Comparison of ENCODE assay signal across 32 cellular contexts in genomic region chr1:75587692-75588091, GRCh38. TPM values are rescaled to one million over a fixed set of nuclear protein-coding genes. Genes with fewer than 3 reads are reported as not detected.
"Had no signal": no experiment of that assay in that cellular context is flagged by ENCODE, and none has a peak within 500 bp of the region (broad histone marks: within the 10 kb centered on the region; RNA-seq: fewer than 3 reads in every experiment).

No MANE protein-coding gene starts in this region.

- DNase-seq: activated B cell treated with CpG ODN at 0.5 μM for 24 hours; activated CD4-positive, alpha-beta T cell treated with anti-CD3 and anti-CD28 coated beads, Interleukin-2, amount 50 U/mL, for 1 hour; activated CD8-positive, alpha-beta memory T cell treated with anti-CD3 and anti-CD28 coated beads, Interleukin-2, amount 10 ng/mL, durations not matched to agents 7 days and 5 days; activated CD8-positive, alpha-beta T cell treated with anti-CD3 and anti-CD28 coated beads, Interleukin-2, amount 10 ng/mL, durations not matched to agents 7 days and 5 days; activated T-cell treated with anti-CD3 and anti-CD28 coated beads, Interleukin-2, amount 50 U/mL, for 48 hours; anterior cingulate cortex; dermis blood vessel endothelial cell; effector CD4-positive, alpha-beta T cell; esophagus squamous epithelium; foreskin melanocyte; left ventricle myocardium inferior; mucosa of descending colon; retina; stimulated activated CD4-positive, alpha-beta T cell treated with anti-CD3 and anti-CD28 coated beads, Interleukin-12 subunit alpha, Interleukin-12 subunit beta, amount 100 ng/mL, for 4 hours; stimulated activated CD4-positive, alpha-beta T cell treated with anti-CD3 and anti-CD28 coated beads, Interleukin-4, amount 100 ng/mL, for 1 hour; substantia nigra; T-helper 17 cell; T1000; uterus had no signal

- H3K4me1 Mint-ChIP-seq: activated B cell treated with CpG ODN at 0.5 μM for 24 hours; activated CD8-positive, alpha-beta memory T cell treated with anti-CD3 and anti-CD28 coated beads, Interleukin-2, amount 10 ng/mL, durations not matched to agents 7 days and 5 days; central memory CD8-positive, alpha-beta T cell; T-helper 17 cell had no signal

- H3K27ac Mint-ChIP-seq: activated B cell treated with CpG ODN at 0.5 μM for 24 hours; activated CD8-positive, alpha-beta memory T cell treated with anti-CD3 and anti-CD28 coated beads, Interleukin-2, amount 10 ng/mL, durations not matched to agents 7 days and 5 days; activated CD8-positive, alpha-beta T cell treated with anti-CD3 and anti-CD28 coated beads, Interleukin-2, amount 10 ng/mL, durations not matched to agents 7 days and 5 days; activated naive CD8-positive, alpha-beta T cell; activated T-helper 2 cell treated with anti-CD3 and anti-CD28 coated beads, Interferon-gamma antibody, Interleukin-2, Interleukin-4, amounts not matched to agents 10 μg/mL and 5 μg/mL and 100 μg/mL, durations not matched to agents 14 hours and 24 hours and 36 hours; natural killer cell treated with Interleukin-12 subunit alpha and Interleukin-12 subunit beta and Interleukin-15 and Interleukin-18, amount 100 ng/mL, for 72 hours; stimulated activated naive CD8-positive, alpha-beta T cell treated with anti-CD3 and anti-CD28 coated beads, Interleukin-15, Interleukin-2, amounts not matched to agents 100 ng/mL and 50 ng/mL, for 24 hours; T-helper 17 cell; type B pancreatic cell had no signal

- H3K4me3 ChIP-seq: esophagus squamous epithelium, left ventricle myocardium inferior, lung, mucosa of descending colon, skin epidermis, uterus had no signal

- H3K4me3 Mint-ChIP-seq: activated B cell treated with CpG ODN at 0.5 μM for 24 hours; activated CD8-positive, alpha-beta memory T cell treated with anti-CD3 and anti-CD28 coated beads, Interleukin-2, amount 10 ng/mL, durations not matched to agents 7 days and 5 days; activated CD8-positive, alpha-beta T cell treated with anti-CD3 and anti-CD28 coated beads, Interleukin-2, amount 10 ng/mL, durations not matched to agents 7 days and 5 days; activated naive CD8-positive, alpha-beta T cell; central memory CD8-positive, alpha-beta T cell; natural killer cell treated with Interleukin-12 subunit alpha and Interleukin-12 subunit beta and Interleukin-15 and Interleukin-18, amount 100 ng/mL, for 72 hours; stimulated activated naive CD8-positive, alpha-beta T cell treated with anti-CD3 and anti-CD28 coated beads, Interleukin-15, Interleukin-2, amounts not matched to agents 100 ng/mL and 50 ng/mL, for 24 hours; T-helper 17 cell; type B pancreatic cell had no signal

- FAIRE-seq: bronchial epithelial cell, colon, endometrium had no signal

- H3K36me3 ChIP-seq: esophagus squamous epithelium, left ventricle myocardium inferior, uterus had no signal

- H3K27me3 Mint-ChIP-seq: activated CD8-positive, alpha-beta memory T cell treated with anti-CD3 and anti-CD28 coated beads, Interleukin-2, amount 10 ng/mL, durations not matched to agents 7 days and 5 days; natural killer cell treated with Interleukin-12 subunit alpha and Interleukin-12 subunit beta and Interleukin-15 and Interleukin-18, amount 100 ng/mL, for 72 hours had no signal

- H3K36me3 Mint-ChIP-seq: activated CD8-positive, alpha-beta memory T cell treated with anti-CD3 and anti-CD28 coated beads, Interleukin-2, amount 10 ng/mL, durations not matched to agents 7 days and 5 days; activated naive CD8-positive, alpha-beta T cell; natural killer cell treated with Interleukin-12 subunit alpha and Interleukin-12 subunit beta and Interleukin-15 and Interleukin-18, amount 100 ng/mL, for 72 hours; type B pancreatic cell had no signal

- H3K27ac ChIP-seq: epithelial cell of prostate, esophagus squamous epithelium, left ventricle myocardium inferior, skin epidermis, uterus had no signal

- H3K27me3 ChIP-seq: esophagus squamous epithelium, uterus had no signal

- H3K9me3 ChIP-seq: esophagus squamous epithelium, mucosa of descending colon, uterus had no signal

- H3K4me1 ChIP-seq: esophagus squamous epithelium, left ventricle myocardium inferior, uterus had no signal

- H3K9me3 Mint-ChIP-seq: activated B cell treated with CpG ODN at 0.5 μM for 24 hours; activated T-helper 2 cell treated with anti-CD3 and anti-CD28 coated beads, Interferon-gamma antibody, Interleukin-2, Interleukin-4, amounts not matched to agents 10 μg/mL and 5 μg/mL and 100 μg/mL, durations not matched to agents 14 hours and 24 hours and 36 hours; central memory CD8-positive, alpha-beta T cell; stimulated activated naive CD8-positive, alpha-beta T cell treated with anti-CD3 and anti-CD28 coated beads, Interleukin-15, Interleukin-2, amounts not matched to agents 100 ng/mL and 50 ng/mL, for 24 hours had no signal

RNA-seq across cellular contexts. Expression of gene SLC44A5, which starts 23.2 kb away (rescaled TPM):
- total RNA-seq: activated T-helper 2 cell treated with anti-CD3 and anti-CD28 coated beads, Interferon-gamma antibody, Interleukin-2, Interleukin-4, amounts not matched to agents 10 μg/mL and 5 μg/mL and 100 μg/mL, durations not matched to agents 14 hours and 24 hours and 36 hours; myocyte had no signal
